Comparison of ENCODE assay signal across 26 cellular contexts in genomic region chr2:100708333-100708732, GRCh38.
"Had no signal": no experiment of that assay in that cellular context is flagged by ENCODE, and none has a peak within 500 bp of the region (broad histone marks: within the 10 kb centered on the region; RNA-seq: fewer than 3 reads in every experiment).

No MANE protein-coding gene starts in this region.

- H3K4me1 Mint-ChIP-seq: neural progenitor cell; stimulated activated naive B cell treated with anti-CD40 and anti-IgM and Interleukin-4, amounts not matched to agents 10 μg/mL and 1 μg/mL and 100 μg/mL, for 72 hours had no signal

- H3K27me3 Mint-ChIP-seq: stimulated activated naive CD8-positive, alpha-beta T cell treated with anti-CD3 and anti-CD28 coated beads, Interleukin-15, Interleukin-2, amounts not matched to agents 100 ng/mL and 50 ng/mL, for 24 hours had no signal

- H3K36me3 ChIP-seq: neural progenitor cell, ovary, right lobe of liver, sigmoid colon, stomach, thoracic aorta, thyroid gland, tibial nerve, upper lobe of left lung had no signal

- H3K27ac Mint-ChIP-seq: natural killer cell; nephron; progenitor cell of endocrine pancreas; stimulated activated effector memory CD8-positive, alpha-beta T cell treated with anti-CD3 and anti-CD28 coated beads, Interleukin-12 subunit alpha, Interleukin-12 subunit beta, amount 100 ng/mL, for 72 hours; stimulated activated naive B cell treated with anti-CD40 and anti-IgM and Interleukin-4, amounts not matched to agents 10 μg/mL and 1 μg/mL and 100 μg/mL, for 72 hours; stimulated activated naive CD8-positive, alpha-beta T cell treated with anti-CD3 and anti-CD28 coated beads, Interleukin-15, Interleukin-2, amounts not matched to agents 100 ng/mL and 50 ng/mL, for 24 hours had no signal

- H3K27ac ChIP-seq: neural progenitor cell, ovary, parathyroid adenoma, psoas muscle, right lobe of liver, sigmoid colon, stomach, thoracic aorta, thyroid gland, tibial nerve, upper lobe of left lung had no signal

- H3K4me1 ChIP-seq: neural progenitor cell, parathyroid adenoma, psoas muscle, right lobe of liver, thyroid gland, tibial nerve, upper lobe of left lung had no signal

- H3K4me3 Mint-ChIP-seq: natural killer cell; nephron; neural progenitor cell; stimulated activated effector memory CD8-positive, alpha-beta T cell treated with anti-CD3 and anti-CD28 coated beads, Interleukin-12 subunit alpha, Interleukin-12 subunit beta, amount 100 ng/mL, for 72 hours; stimulated activated naive B cell treated with anti-CD40 and anti-IgM and Interleukin-4, amounts not matched to agents 10 μg/mL and 1 μg/mL and 100 μg/mL, for 72 hours; stimulated activated naive CD8-positive, alpha-beta T cell treated with anti-CD3 and anti-CD28 coated beads, Interleukin-15, Interleukin-2, amounts not matched to agents 100 ng/mL and 50 ng/mL, for 24 hours had no signal

- DNase-seq: natural killer cell; occipital lobe; ovary; posterior cingulate gyrus; psoas muscle; right cardiac atrium; right lobe of liver; sigmoid colon; small intestine; stimulated activated CD4-positive, alpha-beta T cell treated with anti-CD3 and anti-CD28 coated beads, Interleukin-15, amount 100 ng/mL, for 24 hours; stimulated activated CD4-positive, alpha-beta T cell treated with anti-CD3 and anti-CD28 coated beads, Interleukin-2, amount 100 ng/mL, for 24 hours; stimulated activated CD4-positive, alpha-beta T cell treated with anti-CD3 and anti-CD28 coated beads, Interleukin-2, amount 100 ng/mL, for 48 hours; stimulated activated CD4-positive, alpha-beta T cell treated with anti-CD3 and anti-CD28 coated beads, Interleukin-4, amount 100 ng/mL, for 24 hours; stimulated activated naive B cell treated with anti-CD40 and anti-IgM and Interleukin-4, amounts not matched to agents 10 μg/mL and 1 μg/mL and 100 μg/mL, for 72 hours; stimulated activated naive CD4-positive, alpha-beta T cell treated with Interleukin-2 at 50 U/mL for 16 hours; stomach; thyroid gland had no signal

- H3K36me3 Mint-ChIP-seq: natural killer cell; neural progenitor cell; stimulated activated effector memory CD8-positive, alpha-beta T cell treated with anti-CD3 and anti-CD28 coated beads, Interleukin-12 subunit alpha, Interleukin-12 subunit beta, amount 100 ng/mL, for 72 hours; stimulated activated naive B cell treated with anti-CD40 and anti-IgM and Interleukin-4, amounts not matched to agents 10 μg/mL and 1 μg/mL and 100 μg/mL, for 72 hours had no signal

- H3K27me3 ChIP-seq: neural progenitor cell, ovary, right lobe of liver, sigmoid colon, stomach, thyroid gland, tibial nerve, upper lobe of left lung had no signal

- H3K9me3 Mint-ChIP-seq: natural killer cell; nephron; neural progenitor cell; stimulated activated effector memory CD8-positive, alpha-beta T cell treated with anti-CD3 and anti-CD28 coated beads, Interleukin-12 subunit alpha, Interleukin-12 subunit beta, amount 100 ng/mL, for 72 hours; stimulated activated naive B cell treated with anti-CD40 and anti-IgM and Interleukin-4, amounts not matched to agents 10 μg/mL and 1 μg/mL and 100 μg/mL, for 72 hours; stimulated activated naive CD8-positive, alpha-beta T cell treated with anti-CD3 and anti-CD28 coated beads, Interleukin-15, Interleukin-2, amounts not matched to agents 100 ng/mL and 50 ng/mL, for 24 hours had no signal

- H3K4me3 ChIP-seq: neural progenitor cell, ovary, psoas muscle, right lobe of liver, sigmoid colon, stomach, thoracic aorta, thyroid gland, tibial nerve, upper lobe of left lung had no signal

- H3K9ac ChIP-seq: neural progenitor cell, parathyroid adenoma had no signal

- H3K9me3 ChIP-seq: ovary, psoas muscle, right lobe of liver, sigmoid colon, stomach, thoracic aorta, thyroid gland, tibial nerve, upper lobe of left lung had no signal
